23 cellular contexts compared by ENCODE assay signal in genomic region chr1:158077366-158078256, GRCh38.
DNase-seq lines count a peak whose midpoint lies in the region; ATAC-seq and TF ChIP-seq lines count a peak whose summit lies in the region.
"Had no signal": no experiment of that assay in that cellular context is flagged by ENCODE, and none has a peak within 500 bp of the region (broad histone marks: within the 10 kb centered on the region; RNA-seq: fewer than 3 reads in every experiment).

No MANE protein-coding gene starts in this region.

- H3K27me3 ChIP-seq in WERI-Rb-1 (ENCODE audit: insufficient read depth, low read depth, severe bottlenecking) (no peaks in the 10 kb centered on the region), upper lobe of right lung (no peaks in the 10 kb centered on the region)
- H3K27me3 ChIP-seq: heart left ventricle had no signal

- no peaks in the 10 kb centered on the region for H3K27me3 Mint-ChIP-seq in stimulated activated naive CD8-positive, alpha-beta T cell treated with anti-CD3 and anti-CD28 coated beads, Interleukin-15, amount 100 ng/mL, for 72 hours
- H3K27me3 Mint-ChIP-seq: CD4-positive, alpha-beta T cell; progenitor cell of endocrine pancreas had no signal

- peak overlapping the region in 1 of 2 donors; percentile 55 for H3K27ac Mint-ChIP-seq in stimulated activated naive CD8-positive, alpha-beta T cell treated with anti-CD3 and anti-CD28 coated beads, Interleukin-15, amount 100 ng/mL, for 72 hours
- H3K27ac Mint-ChIP-seq: CD4-positive, alpha-beta T cell had no signal

- no peak overlapping the region for H3K4me3 ChIP-seq in WERI-Rb-1 (ENCODE audit: low read depth, low read length)
- no peak overlapping the region for H3K4me3 ChIP-seq in mesodermal cell (ENCODE audit: extremely low read depth, insufficient read depth, low read length, poor library complexity, severe bottlenecking)
- H3K4me3 ChIP-seq in upper lobe of right lung, result no peak overlapping the region
- H3K4me3 ChIP-seq: heart left ventricle, mucosa of descending colon, PC-9 had no signal

- H3K4me1 ChIP-seq in mesodermal cell (ENCODE audit: control insufficient read depth, insufficient read depth, low read length, poor library complexity, severe bottlenecking), result peaks cover 21% of the 10 kb centered on the region
- H3K4me1 ChIP-seq in upper lobe of right lung, result no peaks in the 10 kb centered on the region

- H3K4me3 Mint-ChIP-seq in stimulated activated naive CD8-positive, alpha-beta T cell treated with anti-CD3 and anti-CD28 coated beads, Interleukin-15, amount 100 ng/mL, for 72 hours, result no peak overlapping the region
- H3K4me3 Mint-ChIP-seq: activated T-cell treated with anti-CD3 and anti-CD28 coated beads, Interleukin-2, amount 50 U/mL, for 4 hours; CD4-positive, alpha-beta T cell had no signal

- no peaks in the 10 kb centered on the region for H3K4me1 Mint-ChIP-seq in stimulated activated naive CD8-positive, alpha-beta T cell treated with anti-CD3 and anti-CD28 coated beads, Interleukin-15, amount 100 ng/mL, for 72 hours

- peak; percentile 10 to 55 (median 52) for DNase-seq in NCI-H1417 (lab: John Stamatoyannopoulos, UW)
- DNase-seq in NCI-H1417 treated with DMSO at 0.1 percent for 48 hours (lab: John Stamatoyannopoulos, UW), result no peak
- no peak for DNase-seq in WERI-Rb-1
- peak; percentile 54 for DNase-seq in upper lobe of right lung
- no peak for DNase-seq in cortex of kidney (lab: John Stamatoyannopoulos, UW)
- no peak for DNase-seq in stimulated activated naive CD8-positive, alpha-beta T cell treated with anti-CD3 and anti-CD28 coated beads, Interleukin-15, amount 100 ng/mL, for 72 hours
- DNase-seq: activated CD4-positive, alpha-beta T cell treated with anti-CD3 and anti-CD28 coated beads for 48 hours; activated T-cell treated with anti-CD3 and anti-CD28 coated beads, Interleukin-2, amount 50 U/mL, for 4 hours; CD4-positive, alpha-beta T cell; effector CD8-positive, alpha-beta T cell; foreskin fibroblast; heart left ventricle; mucosa of descending colon; NCI-H1105; NCI-H510A; PC-9; stimulated activated CD4-positive, alpha-beta T cell treated with anti-CD3 and anti-CD28 coated beads, Interleukin-15, amount 100 ng/mL, for 24 hours; stimulated activated naive CD4-positive, alpha-beta T cell had no signal

- intact Hi-C loops in upper lobe of right lung (cut with DNase I), result no loop called here

- no peak for TF ChIP-seq CTCF in WERI-Rb-1 (IDR thresholded peaks at IDR 0.05; ENCODE audit: low read depth, low read length)
- TF ChIP-seq CTCF in upper lobe of right lung (IDR thresholded peaks at IDR 0.05), result no peak

- no peaks in the 10 kb centered on the region for H3K9me3 Mint-ChIP-seq in stimulated activated naive CD8-positive, alpha-beta T cell treated with anti-CD3 and anti-CD28 coated beads, Interleukin-15, amount 100 ng/mL, for 72 hours
- H3K9me3 Mint-ChIP-seq: activated T-cell treated with anti-CD3 and anti-CD28 coated beads, Interleukin-2, amount 50 U/mL, for 4 hours; CD4-positive, alpha-beta T cell had no signal

- ATAC-seq in upper lobe of right lung (no peak), HG02981 (IDR thresholded peaks at IDR 0.05; ENCODE audit: unreplicated experiment) (no peak)
- no peak for ATAC-seq in stimulated activated naive CD8-positive, alpha-beta T cell treated with anti-CD3 and anti-CD28 coated beads, Interleukin-15, amount 100 ng/mL, for 72 hours
- ATAC-seq: activated T-cell treated with anti-CD3 and anti-CD28 coated beads, Interleukin-2, amount 50 U/mL, for 4 hours; heart left ventricle; mucosa of descending colon; sciatic nerve had no signal

- H3K36me3 ChIP-seq in WERI-Rb-1 (peaks cover 75% of the 10 kb centered on the region), mesodermal cell (ENCODE audit: control insufficient read depth, insufficient read depth, low read length) (peaks cover 89% of the 10 kb centered on the region), upper lobe of right lung (peaks cover 7% of the 10 kb centered on the region)

- no peaks in the 10 kb centered on the region for H3K9me3 ChIP-seq in WERI-Rb-1 (ENCODE audit: severe bottlenecking)
- H3K9me3 ChIP-seq in mesodermal cell (ENCODE audit: control insufficient read depth, low read length), result no peaks in the 10 kb centered on the region
- no peaks in the 10 kb centered on the region for H3K9me3 ChIP-seq in upper lobe of right lung
- H3K9me3 ChIP-seq: heart left ventricle, mucosa of descending colon had no signal

- WGBS in mesodermal cell (ENCODE audit: insufficient coverage in 2 of 2), 2 experiments, result 85 to 89% methylated on average over 19 to 20 of the region's 22 CpGs

- H3K27ac ChIP-seq in WERI-Rb-1, result peak overlapping the region; percentile 10; the same call in 1 of the 2 replicates
- peak overlapping the region; percentile 23 for H3K27ac ChIP-seq in mesodermal cell (ENCODE audit: low read depth, low read length, severe bottlenecking)
- H3K27ac ChIP-seq in upper lobe of right lung, result no peak overlapping the region
- H3K27ac ChIP-seq: 22Rv1, heart left ventricle, PC-9 had no signal

Comparison
In these comparisons a context has a peak if more than half of its experiments do, and no peak if none do; other contexts are left out.
1. DNase-seq: peak in NCI-H1417 (3 of 3) and upper lobe of right lung (single experiment); none in NCI-H1417 treated with DMSO at 0.1 percent for 48 hours (single experiment), WERI-Rb-1 (single experiment), cortex of kidney (single experiment) and stimulated activated naive CD8-positive, alpha-beta T cell treated with anti-CD3 and anti-CD28 coated beads, Interleukin-15, amount 100 ng/mL, for 72 hours (0 of 2).